13 cellular contexts compared by ENCODE assay signal in genomic region chr10:117462816-117463544, GRCh38.
"Had no signal": no experiment of that assay in that cellular context is flagged by ENCODE, and none has a peak within 500 bp of the region (broad histone marks: within the 10 kb centered on the region; RNA-seq: fewer than 3 reads in every experiment).

No MANE protein-coding gene starts in this region.

- H3K27ac ChIP-seq: left lung, ovary, WERI-Rb-1 had no signal

- H3K27me3 ChIP-seq: ascending aorta, left lung, ovary, tibial nerve had no signal

- H3K4me1 ChIP-seq: heart left ventricle, left lung, tibial nerve had no signal

- H3K4me3 ChIP-seq: ascending aorta, heart left ventricle, left lung, ovary, tibial nerve had no signal

- H3K9me3 ChIP-seq: ascending aorta, ovary had no signal

- H3K36me3 ChIP-seq: ascending aorta, heart left ventricle, left lung, ovary, tibial nerve, WERI-Rb-1 had no signal

- DNase-seq: activated CD4-positive, alpha-beta T cell treated with anti-CD3 and anti-CD28 coated beads for 48 hours; activated CD8-positive, alpha-beta T cell treated with anti-CD3 and anti-CD28 coated beads, Interleukin-2, amount 10 ng/mL, durations not matched to agents 7 days and 5 days; activated naive CD4-positive, alpha-beta T cell treated with Interleukin-2 at 50 U/mL for 16 hours; activated naive CD8-positive, alpha-beta T cell treated with anti-CD3 and anti-CD28 coated beads, Interleukin-2, amount 50 U/mL, for 24 hours; heart left ventricle; left lung; ovary; retina; small intestine; T-helper 9 cell; WERI-Rb-1 had no signal
